1 cellular context compared by ENCODE assay signal in the genomic region with DNA sequence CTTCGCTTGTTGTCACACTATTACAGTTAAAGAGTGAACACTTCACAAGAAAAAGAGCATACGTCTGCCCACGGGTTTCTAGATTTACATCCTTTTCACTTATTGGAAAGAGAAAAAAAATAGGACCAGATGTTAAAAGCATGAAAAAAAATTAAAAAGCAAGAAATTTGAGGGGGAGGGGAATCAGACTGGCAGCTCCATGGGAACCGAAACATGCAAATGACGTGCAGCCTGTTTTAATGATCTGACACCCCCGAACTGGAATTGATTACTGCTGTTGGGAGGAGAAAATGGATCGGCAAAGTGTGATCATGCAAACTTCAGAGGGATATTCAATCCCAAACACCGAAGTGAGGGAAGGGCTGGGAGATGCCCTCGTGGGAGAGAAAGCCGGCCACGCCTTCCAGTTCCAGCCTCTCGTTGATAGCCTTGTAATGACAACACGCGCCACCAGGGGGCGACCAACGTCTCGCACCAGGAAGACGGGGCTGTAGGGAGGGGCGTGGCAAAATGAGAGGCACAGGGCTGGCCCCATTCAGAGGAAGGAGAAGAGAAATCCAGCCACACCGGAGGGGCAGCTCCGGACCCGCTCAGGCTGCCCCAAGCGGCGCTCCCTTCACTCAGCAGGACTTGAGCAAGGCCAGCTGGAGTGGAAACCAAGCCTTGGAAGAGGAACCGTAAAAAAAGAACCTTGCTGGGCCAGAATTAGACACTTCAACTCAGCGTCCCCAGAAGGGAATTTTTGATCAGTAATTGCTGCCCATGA.
TF ChIP-seq lines count a peak whose summit lies in the region.

No MANE protein-coding gene starts in this region.

TF ChIP-seq in H1, 55 proteins besides CTCF, POLR2A, EP300 and RAD21 (continued from another document):
- TF ChIP-seq CHD7 (IDR thresholded peaks at IDR 0.05; ENCODE audit: insufficient replicate concordance, low read length) (no peak), SRF (IDR thresholded peaks at IDR 0.05; ENCODE audit: low read depth, low read length) (no peak), SP4 (IDR thresholded peaks at IDR 0.05; ENCODE audit: low read length) (no peak), YY1 (IDR thresholded peaks at IDR 0.05; ENCODE audit: low read depth, low read length) (peak; percentile 55; the same call in 1 of the 2 replicates), CTBP2 (IDR thresholded peaks at IDR 0.05; ENCODE audit: borderline replicate concordance, insufficient read depth, insufficient read length, low read length) (no peak), NANOG (IDR thresholded peaks at IDR 0.05; ENCODE audit: insufficient read depth, low read depth, low read length, poor library complexity, severe bottlenecking) (no peak), TBP (IDR thresholded peaks at IDR 0.05; ENCODE audit: low read depth, low read length) (peak; percentile 44; the same call in 1 of the 2 replicates), RBBP5 (IDR thresholded peaks at IDR 0.05; ENCODE audit: borderline replicate concordance, low read depth, low read length) (no peak), RFX5 (IDR thresholded peaks at IDR 0.05; ENCODE audit: borderline replicate concordance, low read depth, low read length) (no peak), SIN3A (conservative IDR thresholded peaks at IDR 0.05 in 1 of 2, IDR thresholded peaks at IDR 0.05 in 1 of 2; ENCODE audit: low read depth in 1 of 2, low read length in 2 of 2) (0 out of 4 replicates have a peak, but pooled peaks of 1 of the 2 experiments have one; percentile 48), SIRT6 (IDR thresholded peaks at IDR 0.05; ENCODE audit: low read length) (no peak), SAP30 (IDR thresholded peaks at IDR 0.05; ENCODE audit: insufficient read depth, insufficient replicate concordance, low read length) (peak; percentile 36), RNF2 (IDR thresholded peaks at IDR 0.05; ENCODE audit: borderline replicate concordance, low read depth, low read length, missing control alignments, poor library complexity, severe bottlenecking) (no peak), GTF2F1 (IDR thresholded peaks at IDR 0.05; ENCODE audit: borderline replicate concordance, low read depth, low read length) (no peak), CBX5 (IDR thresholded peaks at IDR 0.05; ENCODE audit: low read depth, low read length) (no peak), TAF1 (IDR thresholded peaks at IDR 0.05; ENCODE audit: low read depth, low read length) (no peak), CREB1 (IDR thresholded peaks at IDR 0.05) (peak; percentile 81), KDM5A (IDR thresholded peaks at IDR 0.05; ENCODE audit: low read length) (no peak), HDAC2 (IDR thresholded peaks at IDR 0.05; ENCODE audit: borderline replicate concordance in 1 of 2, low read depth in 2 of 2, low read length in 2 of 2) (0 out of 4 replicates have a peak, but pooled peaks of 1 of the 2 experiments have one; percentile 40), EGR1 (IDR thresholded peaks at IDR 0.05; ENCODE audit: borderline replicate concordance, low read depth, low read length) (no peak), TEAD4 (IDR thresholded peaks at IDR 0.05; ENCODE audit: low read depth, low read length) (no peak), KDM4A (IDR thresholded peaks at IDR 0.05; ENCODE audit: low read depth, low read length, severe bottlenecking) (no peak), KDM1A (IDR thresholded peaks at IDR 0.05; ENCODE audit: borderline replicate concordance, low read length) (no peak), SUZ12 (IDR thresholded peaks at IDR 0.05; ENCODE audit: low read length) (no peak), ASH2L (IDR thresholded peaks at IDR 0.05; ENCODE audit: low read length) (no peak), FOSL1 (IDR thresholded peaks at IDR 0.05; ENCODE audit: insufficient read depth, low read depth, low read length) (no peak), BRCA1 (IDR thresholded peaks at IDR 0.05; ENCODE audit: low read depth, low read length) (no peak; the same call in 1 of the 2 replicates), EZH2 (IDR thresholded peaks at IDR 0.05; ENCODE audit: low read depth, low read length, severe bottlenecking) (no peak), CEBPB (IDR thresholded peaks at IDR 0.05; ENCODE audit: low read depth, low read length) (no peak), TAF7 (optimal IDR thresholded peaks at IDR 0.05; ENCODE audit: borderline replicate concordance, low read depth, low read length) (no peak), POLR2AphosphoS5 (IDR thresholded peaks at IDR 0.05; ENCODE audit: low read depth, low read length) (no peak), HDAC6 (IDR thresholded peaks at IDR 0.05; ENCODE audit: low read depth, low read length) (no peak), CHD2 (IDR thresholded peaks at IDR 0.05; ENCODE audit: low read length) (no peak), BACH1 (IDR thresholded peaks at IDR 0.05; ENCODE audit: low read length) (peak; percentile 44; the same call in 1 of the 2 replicates), PHF8 (conservative IDR thresholded peaks at IDR 0.05; ENCODE audit: low read depth, low read length) (no peak), JUND (IDR thresholded peaks at IDR 0.05; ENCODE audit: low read length) (0 out of 2 replicates have a peak, but pooled peaks have one; percentile 59), POU5F1 (IDR thresholded peaks at IDR 0.05; ENCODE audit: low read depth, low read length) (no peak), SP2 (IDR thresholded peaks at IDR 0.05; ENCODE audit: low read length) (no peak), BCL11A (IDR thresholded peaks at IDR 0.05; ENCODE audit: low read depth in 2 of 2, low read length in 2 of 2) (no peak), ZNF274 (IDR thresholded peaks at IDR 0.05; ENCODE audit: borderline replicate concordance, extremely low read depth, low read length) (no peak), GABPA (IDR thresholded peaks at IDR 0.05; ENCODE audit: borderline replicate concordance, insufficient read depth, low read length) (no peak), CHD1 (IDR thresholded peaks at IDR 0.05; ENCODE audit: low read depth, low read length) (no peak)
- TF ChIP-seq, protein P1, sequence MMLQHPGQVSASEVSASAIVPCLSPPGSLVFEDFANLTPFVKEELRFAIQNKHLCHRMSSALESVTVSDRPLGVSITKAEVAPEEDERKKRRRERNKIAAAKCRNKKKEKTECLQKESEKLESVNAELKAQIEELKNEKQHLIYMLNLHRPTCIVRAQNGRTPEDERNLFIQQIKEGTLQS (IDR thresholded peaks at IDR 0.05; ENCODE audit: insufficient read depth, low read depth, low read length): no peak
- TF ChIP-seq, protein P2, sequence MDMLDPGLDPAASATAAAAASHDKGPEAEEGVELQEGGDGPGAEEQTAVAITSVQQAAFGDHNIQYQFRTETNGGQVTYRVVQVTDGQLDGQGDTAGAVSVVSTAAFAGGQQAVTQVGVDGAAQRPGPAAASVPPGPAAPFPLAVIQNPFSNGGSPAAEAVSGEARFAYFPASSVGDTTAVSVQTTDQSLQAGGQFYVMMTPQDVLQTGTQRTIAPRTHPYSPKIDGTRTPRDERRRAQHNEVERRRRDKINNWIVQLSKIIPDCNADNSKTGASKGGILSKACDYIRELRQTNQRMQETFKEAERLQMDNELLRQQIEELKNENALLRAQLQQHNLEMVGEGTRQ (IDR thresholded peaks at IDR 0.05; ENCODE audit: low read length): 0 out of 2 replicates have a peak, but pooled peaks have one; percentile 20
- TF ChIP-seq, protein P3, sequence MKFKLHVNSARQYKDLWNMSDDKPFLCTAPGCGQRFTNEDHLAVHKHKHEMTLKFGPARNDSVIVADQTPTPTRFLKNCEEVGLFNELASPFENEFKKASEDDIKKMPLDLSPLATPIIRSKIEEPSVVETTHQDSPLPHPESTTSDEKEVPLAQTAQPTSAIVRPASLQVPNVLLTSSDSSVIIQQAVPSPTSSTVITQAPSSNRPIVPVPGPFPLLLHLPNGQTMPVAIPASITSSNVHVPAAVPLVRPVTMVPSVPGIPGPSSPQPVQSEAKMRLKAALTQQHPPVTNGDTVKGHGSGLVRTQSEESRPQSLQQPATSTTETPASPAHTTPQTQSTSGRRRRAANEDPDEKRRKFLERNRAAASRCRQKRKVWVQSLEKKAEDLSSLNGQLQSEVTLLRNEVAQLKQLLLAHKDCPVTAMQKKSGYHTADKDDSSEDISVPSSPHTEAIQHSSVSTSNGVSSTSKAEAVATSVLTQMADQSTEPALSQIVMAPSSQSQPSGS (IDR thresholded peaks at IDR 0.05; ENCODE audit: low read length): no peak
